18 cellular contexts compared by ENCODE assay signal in genomic region chrX:148416931-148417330, GRCh38.
DNase-seq lines count a peak whose midpoint lies in the region; ATAC-seq and TF ChIP-seq lines count a peak whose summit lies in the region.
"Had no signal": no experiment of that assay in that cellular context is flagged by ENCODE, and none has a peak within 500 bp of the region (broad histone marks: within the 10 kb centered on the region; RNA-seq: fewer than 3 reads in every experiment).

No MANE protein-coding gene starts in this region.

- WGBS in right lobe of liver (ENCODE audit: insufficient coverage, low coverage, low lambda C conversion rate, missing lambda C conversion rate) = 58% methylated on average over 4 of the region's 4 CpGs

- no peak overlapping the region for H3K4me3 Mint-ChIP-seq in IgD-negative memory B cell
- H3K4me3 Mint-ChIP-seq in activated T-cell treated with anti-CD3 and anti-CD28 coated beads, Interleukin-2, amount 50 U/mL, for 72 hours = no peak overlapping the region
- H3K4me3 Mint-ChIP-seq: B cell; CD4-positive, alpha-beta memory T cell had no signal

- H3K36me3 Mint-ChIP-seq in IgD-negative memory B cell = peaks cover 1% of the 10 kb centered on the region
- no peaks in the 10 kb centered on the region for H3K36me3 Mint-ChIP-seq in activated T-cell treated with anti-CD3 and anti-CD28 coated beads, Interleukin-2, amount 50 U/mL, for 72 hours (ENCODE audit: insufficient read depth in 2 of 2)
- H3K36me3 Mint-ChIP-seq: CD4-positive, alpha-beta memory T cell had no signal

- H3K9me3 ChIP-seq in right lobe of liver = no peaks in the 10 kb centered on the region
- H3K9me3 ChIP-seq: SJCRH30 had no signal

- H3K9me3 Mint-ChIP-seq in IgD-negative memory B cell = peaks cover 0 to 3% (median 0%) of the 10 kb centered on the region in 3 donors
- peaks cover 4 to 8% of the 10 kb centered on the region in 2 donors for H3K9me3 Mint-ChIP-seq in activated T-cell treated with anti-CD3 and anti-CD28 coated beads, Interleukin-2, amount 50 U/mL, for 72 hours

- H3K4me3 ChIP-seq in AG10803 (ENCODE audit: low read length) (no peak overlapping the region), astrocyte of the spinal cord (ENCODE audit: low read depth, low read length) (no peak overlapping the region), fibroblast of the aortic adventitia (ENCODE audit: low read depth, low read length) (no peak overlapping the region), right lobe of liver (no peak overlapping the region)
- H3K4me3 ChIP-seq: SJCRH30 had no signal

- H3K27me3 ChIP-seq in right lobe of liver = no peaks in the 10 kb centered on the region
- H3K27me3 ChIP-seq: SJCRH30 had no signal

- no peak for TF ChIP-seq POLR2A in right lobe of liver (IDR thresholded peaks at IDR 0.05)

- no peak for ATAC-seq in activated T-cell treated with anti-CD3 and anti-CD28 coated beads, Interleukin-2, amount 50 U/mL, for 72 hours (replicated peaks in 1 of 2)
- ATAC-seq in right lobe of liver = no peak

- TF ChIP-seq CTCF in AG10803 (conservative IDR thresholded peaks at IDR 0.05; ENCODE audit: low read length) = no peak
- no peak for TF ChIP-seq CTCF in astrocyte of the spinal cord (IDR thresholded peaks at IDR 0.05; ENCODE audit: low read depth, low read length)
- TF ChIP-seq CTCF in fibroblast of the aortic adventitia (IDR thresholded peaks at IDR 0.05; ENCODE audit: insufficient read depth, low read length) = no peak
- TF ChIP-seq CTCF in right lobe of liver (IDR thresholded peaks at IDR 0.05) = no peak

- DNase-seq in AG10803 (ENCODE audit: low read depth) (peak; percentile 16), astrocyte of the spinal cord (ENCODE audit: low read depth, low spot score) (peak; percentile 64), fibroblast of the aortic adventitia (ENCODE audit: low read depth) (peak; percentile 65), right lobe of liver (no peak), COR-L47 (lab: John Stamatoyannopoulos, UW) (no peak), hypothalamus (lab: John Stamatoyannopoulos, UW) (no peak)
- no peak for DNase-seq in activated T-cell treated with anti-CD3 and anti-CD28 coated beads, Interleukin-2, amount 50 U/mL, for 72 hours
- DNase-seq: CD4-positive, alpha-beta memory T cell; GF-D8; KG1; NCI-H1105 treated with DMSO at 0.1 percent for 48 hours; NCI-H187; NCI-H2171; NCI-H446 treated with DMSO at 0.1 percent for 48 hours; NCI-H774; SJCRH30 had no signal

- intact Hi-C loops in right lobe of liver (cut with DNase I) = no loop called here

- no peaks in the 10 kb centered on the region for H3K27me3 Mint-ChIP-seq in IgD-negative memory B cell
- peaks cover 51% of the 10 kb centered on the region for H3K27me3 Mint-ChIP-seq in activated T-cell treated with anti-CD3 and anti-CD28 coated beads, Interleukin-2, amount 50 U/mL, for 72 hours (ENCODE audit: low read depth)
- H3K27me3 Mint-ChIP-seq: B cell had no signal

- in situ Hi-C loops in astrocyte of the spinal cord (cut with HindIII; ENCODE audit: low sequenced_read_pairs) = no loop called here

- no peak overlapping the region for H3K27ac ChIP-seq in right lobe of liver
- H3K27ac ChIP-seq: SJCRH30 had no signal

- H3K36me3 ChIP-seq in right lobe of liver = no peaks in the 10 kb centered on the region
- H3K36me3 ChIP-seq: SJCRH30 had no signal

- H3K27ac Mint-ChIP-seq in IgD-negative memory B cell = peak overlapping the region; percentile 1 to 63 (median 41)
- H3K27ac Mint-ChIP-seq in activated T-cell treated with anti-CD3 and anti-CD28 coated beads, Interleukin-2, amount 50 U/mL, for 72 hours = no peak overlapping the region
- H3K27ac Mint-ChIP-seq: CD4-positive, alpha-beta memory T cell had no signal

- peaks cover 2 to 10% (median 7%) of the 10 kb centered on the region in 3 donors for H3K4me1 Mint-ChIP-seq in IgD-negative memory B cell
- H3K4me1 Mint-ChIP-seq in activated T-cell treated with anti-CD3 and anti-CD28 coated beads, Interleukin-2, amount 50 U/mL, for 72 hours (ENCODE audit: low read depth) = peaks cover 11% of the 10 kb centered on the region

- no peaks in the 10 kb centered on the region for H3K4me1 ChIP-seq in right lobe of liver
- H3K4me1 ChIP-seq: SJCRH30 had no signal

Comparison
In these comparisons a context has a peak if more than half of its experiments do, and no peak if none do; other contexts are left out.
1. DNase-seq: peak in AG10803 (single experiment), astrocyte of the spinal cord (single experiment) and fibroblast of the aortic adventitia (single experiment); none in activated T-cell treated with anti-CD3 and anti-CD28 coated beads, Interleukin-2, amount 50 U/mL, for 72 hours (0 of 2), right lobe of liver (0 of 3), COR-L47 (single experiment) and hypothalamus (0 of 51).